Comparison of ENCODE assay signal across 8 cellular contexts in the genomic region with DNA sequence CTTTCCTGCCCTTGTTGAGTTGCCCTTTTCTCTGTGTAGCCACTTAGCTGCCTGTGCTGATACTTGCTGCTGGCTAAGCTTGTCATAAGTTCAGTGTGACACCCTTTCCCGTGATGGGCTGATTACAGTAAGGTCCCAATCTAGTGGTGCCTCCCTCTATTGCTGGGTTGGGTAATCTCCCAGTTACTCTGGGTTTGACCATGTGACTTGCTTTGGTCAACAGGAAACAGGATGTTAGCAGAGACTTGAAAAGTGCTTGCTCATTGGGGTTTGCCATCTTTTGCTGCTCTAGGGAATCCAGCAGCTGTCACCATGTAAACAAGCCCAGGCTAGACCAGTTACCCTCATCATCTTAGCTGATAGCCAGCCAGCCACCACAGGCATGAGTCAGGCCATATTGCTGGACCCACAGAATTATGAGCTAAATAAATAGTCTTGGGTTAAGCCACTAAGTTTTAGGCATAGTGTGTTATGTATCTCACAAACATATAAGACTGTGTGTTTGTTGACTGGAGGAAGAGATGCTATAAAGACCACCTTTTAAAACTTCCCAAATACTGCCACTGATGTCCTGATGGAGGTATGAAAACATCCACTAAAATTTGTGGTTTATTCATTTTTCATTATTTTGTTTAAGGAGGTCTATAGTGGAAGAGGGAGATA. TPM values are rescaled to one million over a fixed set of nuclear protein-coding genes. Genes with fewer than 3 reads are reported as not detected.
DNase-seq lines count a peak whose midpoint lies in the region; ATAC-seq, FAIRE-seq and TF ChIP-seq lines count a peak whose summit lies in the region.

No MANE protein-coding gene starts in this region.

- H3K4me3 ChIP-seq in AG04450 (ENCODE audit: low read depth, low read length): no peak overlapping the region
- no peak overlapping the region for H3K4me3 ChIP-seq in keratinocyte (ENCODE audit: control insufficient read depth in 2 of 3, extremely low read depth in 1 of 3, insufficient read depth in 2 of 3, low read depth in 1 of 3, low read length in 3 of 3)
- H3K4me3 ChIP-seq in tibial artery: no peak overlapping the region
- no peak overlapping the region for H3K4me3 ChIP-seq in esophagus muscularis mucosa

- H3K27me3 ChIP-seq in AG04450 (ENCODE audit: control insufficient read depth, insufficient read depth, low read length) (peaks cover 38% of the 10 kb centered on the region), keratinocyte (ENCODE audit: control insufficient read depth, extremely low read depth, insufficient read depth, low read length) (peaks cover 21% of the 10 kb centered on the region), tibial artery (peaks cover 0 to 20% of the 10 kb centered on the region in 2 donors), esophagus muscularis mucosa (peaks cover 0 to 30% (median 14%) of the 10 kb centered on the region in 4 donors)

- in situ Hi-C loops in KBM-7 (cut with MboI; ENCODE audit: low pct_unique_long_range_greater_than_20kb, low sequenced_read_pairs): no loop called here

- H2AFZ ChIP-seq in keratinocyte (ENCODE audit: control insufficient read depth, low read length): peak overlapping the region; percentile 50

- H3K9ac ChIP-seq in keratinocyte (ENCODE audit: control insufficient read depth, extremely low read depth, insufficient read depth, low read length): peak overlapping the region; percentile 24

- H4K20me1 ChIP-seq in keratinocyte (ENCODE audit: control insufficient read depth, extremely low read depth, insufficient read depth, low read length): no peaks in the 10 kb centered on the region

- TF ChIP-seq EP300 in esophagus muscularis mucosa (IDR thresholded peaks at IDR 0.05): no peak

- H3K27ac ChIP-seq in AG04450 (ENCODE audit: low read depth, low read length): no peak overlapping the region
- H3K27ac ChIP-seq in keratinocyte (ENCODE audit: control insufficient read depth, insufficient read depth, low read length): peak overlapping the region; percentile 62
- no peak overlapping the region for H3K27ac ChIP-seq in tibial artery
- H3K27ac ChIP-seq in esophagus muscularis mucosa (replicated peaks in 1 of 4): no peak overlapping the region

- peak; percentile 46 for DNase-seq in AG04450 (ENCODE audit: low read depth, low spot score)
- peak; percentile 82 for DNase-seq in KBM-7
- DNase-seq in UCSD-AML1 (lab: John Stamatoyannopoulos, UW; ENCODE audit: unreplicated experiment): peak; percentile 51
- DNase-seq in keratinocyte (ENCODE audit: low read depth, low spot score): peak; percentile 99
- no peak for DNase-seq in tibial artery
- DNase-seq in activated effector memory CD4-positive, alpha-beta T cell treated with anti-CD3 and anti-CD28 coated beads, Interleukin-2, amount 50 U/mL, for 16 hours: no peak
- no peak for DNase-seq in esophagus muscularis mucosa (ENCODE audit: extremely low spot score)

- CTCF ChIA-PET in AG04450 (lab: Charles Lee): interaction anchor here (1.1 kb wide), 1 partner anchor 11 kb away, joined by 5 read pairs; no protein-coding TSS in a partner anchor

- dilution Hi-C loops in keratinocyte (cut with MboI; ENCODE audit: extremely low pct_ligation_motif_present, low sequenced_read_pairs): no loop called here

- TF ChIP-seq CTCF in AG04450 (IDR thresholded peaks at IDR 0.05; ENCODE audit: low read depth, low read length): no peak
- peak in 1 of 3 experiments; percentile 5 for TF ChIP-seq CTCF in keratinocyte (optimal IDR thresholded peaks at IDR 0.05 in 1 of 3, IDR thresholded peaks at IDR 0.05 in 1 of 3, conservative IDR thresholded peaks at IDR 0.05 in 1 of 3; ENCODE audit: extremely low read depth in 1 of 3, insufficient read depth in 2 of 3, low read length in 3 of 3)
- TF ChIP-seq CTCF in tibial artery (IDR thresholded peaks at IDR 0.05): no peak
- TF ChIP-seq CTCF in esophagus muscularis mucosa (IDR thresholded peaks at IDR 0.05): no peak

- POLR2A ChIA-PET in AG04450 (lab: Yijun Ruan, JAX): no interaction called here

- WGBS in esophagus muscularis mucosa: 63% methylated on average over 1 of the region's 1 CpG

- H3K4me2 ChIP-seq in keratinocyte (ENCODE audit: control insufficient read depth, extremely low read depth, insufficient read depth, low read depth, low read length): peak overlapping the region; percentile 25

- TF ChIP-seq POLR2A in esophagus muscularis mucosa (IDR thresholded peaks at IDR 0.05; ENCODE audit: low read depth): no peak

- no peaks in the 10 kb centered on the region for H3K79me2 ChIP-seq in keratinocyte (ENCODE audit: control insufficient read depth, insufficient read depth, low read length)

- H3K36me3 ChIP-seq in keratinocyte (ENCODE audit: control insufficient read depth in 2 of 2, extremely low read depth in 1 of 2, insufficient read depth in 2 of 2, low read length in 2 of 2) (no peaks in the 10 kb centered on the region), tibial artery (no peaks in the 10 kb centered on the region), esophagus muscularis mucosa (no peaks in the 10 kb centered on the region)

- intact Hi-C loops in tibial artery (cut with DNase I; ENCODE audit: low total_unique reads) (no loop called here), esophagus muscularis mucosa (cut with DNase I) (no loop called here)

- H3K9me3 ChIP-seq in AG04450 (ENCODE audit: control insufficient read depth, insufficient read depth, low read length) (peaks cover 19% of the 10 kb centered on the region), keratinocyte (ENCODE audit: control insufficient read depth, low read depth, low read length) (peaks cover 2% of the 10 kb centered on the region), tibial artery (peaks cover 0 to 23% (median 14%) of the 10 kb centered on the region in 3 donors), esophagus muscularis mucosa (peaks cover 0 to 21% (median 17%) of the 10 kb centered on the region in 4 donors)

- peaks cover 22% of the 10 kb centered on the region for H3K4me1 ChIP-seq in keratinocyte (ENCODE audit: control insufficient read depth, extremely low read depth, insufficient read depth, low read length)
- peaks cover 0 to 6% (median under 1%) of the 10 kb centered on the region in 4 donors for H3K4me1 ChIP-seq in tibial artery
- peaks cover 0 to 5% (median 1%) of the 10 kb centered on the region in 4 donors for H3K4me1 ChIP-seq in esophagus muscularis mucosa

- ATAC-seq in GM18517 (IDR thresholded peaks at IDR 0.05; ENCODE audit: unreplicated experiment): peak; percentile 75

- FAIRE-seq in keratinocyte (lab: Jason Lieb, UNC): peak; percentile 100

- H3K9me1 ChIP-seq in keratinocyte (ENCODE audit: control insufficient read depth, extremely low read depth, insufficient read depth, low read length): no peaks in the 10 kb centered on the region

RNA-seq across cellular contexts. Expression of a gene that starts 4.0 kb away (rescaled TPM):
- polyA plus RNA-seq in AG04450 (2011; rRNA removed): not detected in 2 replicates
- polyA minus RNA-seq in AG04450 (2011; rRNA and poly(A)+ RNA removed): not detected in 2 replicates
- polyA plus RNA-seq in keratinocyte: 0.10 to 0.50 TPM in 2 of 3 replicates, not detected in the other
- polyA plus RNA-seq in keratinocyte (2011; ENCODE audit: low read depth): not detected
- polyA plus RNA-seq in keratinocyte (2011; cell fraction: cytosol; rRNA removed): 0.01 and 0.04 TPM in 2 replicates
- 0.03 TPM in 1 of 2 replicates, not detected in the other for polyA plus RNA-seq in keratinocyte (2011; cell fraction: nucleus; rRNA removed)
- polyA plus RNA-seq in keratinocyte (2012; ENCODE audit: low replicate concordance): 0.04 TPM in 1 of 2 replicates, not detected in the other
- 0.06 to 0.23 TPM in 2 of 3 replicates, not detected in the other for polyA minus RNA-seq in keratinocyte
- polyA minus RNA-seq in keratinocyte (2011; cell fraction: cytosol; rRNA and poly(A)+ RNA removed): not detected
- not detected in 2 replicates for polyA minus RNA-seq in keratinocyte (2011; cell fraction: nucleus; rRNA and poly(A)+ RNA removed)
- not detected for total RNA-seq in esophagus muscularis mucosa

Comparison
In these comparisons a context has a peak if more than half of its experiments do, and no peak if none do; other contexts are left out.
1. DNase-seq: peak in AG04450 (single experiment), KBM-7 (single experiment), UCSD-AML1 (single experiment) and keratinocyte (single experiment); none in tibial artery (0 of 2), activated effector memory CD4-positive, alpha-beta T cell treated with anti-CD3 and anti-CD28 coated beads, Interleukin-2, amount 50 U/mL, for 16 hours (single experiment) and esophagus muscularis mucosa (single experiment).